Comparison of ENCODE assay signal across 1 cellular context in genomic region chr11:65857500-65858353, GRCh38.
A peak's percentile ranks its signal among the peaks of the same experiment; 100 is the strongest.
TF ChIP-seq lines count a peak whose summit lies in the region.

Gene CFL1, minus strand, starts transcription at chr11:65858180. Its CDS starts 81 bp downstream, at chr11:65858099.

TF ChIP-seq in HepG2, 621 proteins besides CTCF, POLR2A, EP300 and RAD21 (continued from another document and continues in another):
- TF ChIP-seq JUND (CRISPR knock-in tag; IDR thresholded peaks at IDR 0.05) (no peak), TAF15 (IDR thresholded peaks at IDR 0.05; ENCODE audit: low read depth, low read length, poor library complexity, severe bottlenecking) (peak; percentile 84), THAP8 (CRISPR knock-in tag; IDR thresholded peaks at IDR 0.05; ENCODE audit: borderline replicate concordance) (no peak), KAT7 (CRISPR knock-in tag; IDR thresholded peaks at IDR 0.05; ENCODE audit: borderline replicate concordance) (peak; percentile 4; the same call in 1 of the 2 replicates), BATF2 (CRISPR knock-in tag; IDR thresholded peaks at IDR 0.05) (no peak), SP5 (CRISPR knock-in tag; IDR thresholded peaks at IDR 0.05; ENCODE audit: borderline replicate concordance, low read depth) (peak; percentile 45; the same call in 1 of the 2 replicates), ZNF430 (CRISPR knock-in tag; IDR thresholded peaks at IDR 0.05) (peak; percentile 15; the same call in 1 of the 2 replicates), MED1 (CRISPR knock-in tag; IDR thresholded peaks at IDR 0.05) (peak; percentile 52; the same call in 1 of the 2 replicates), NFATC3 (CRISPR knock-in tag; IDR thresholded peaks at IDR 0.05) (no peak), ZNF558 (CRISPR knock-in tag; IDR thresholded peaks at IDR 0.05; ENCODE audit: borderline replicate concordance) (no peak), ZNF18 (CRISPR knock-in tag; IDR thresholded peaks at IDR 0.05; ENCODE audit: insufficient replicate concordance) (peak; percentile 46), NCOA1 (CRISPR knock-in tag; IDR thresholded peaks at IDR 0.05) (no peak), PHF8 (CRISPR knock-in tag; IDR thresholded peaks at IDR 0.05) (peak; percentile 82), HMGXB4 (CRISPR knock-in tag; IDR thresholded peaks at IDR 0.05; ENCODE audit: borderline replicate concordance in 1 of 2, low read depth in 1 of 2) (peak; percentile 46 to 62; a peak in 2 of 4 replicates), ZBTB14 (CRISPR knock-in tag; IDR thresholded peaks at IDR 0.05) (peak; percentile 70; the same call in 1 of the 2 replicates), SIN3A (IDR thresholded peaks at IDR 0.05; ENCODE audit: borderline replicate concordance, low read depth, low read length) (peak; percentile 85; the same call in 1 of the 2 replicates), ARID2 (CRISPR knock-in tag; IDR thresholded peaks at IDR 0.05; ENCODE audit: borderline replicate concordance) (no peak), ZBTB26 (CRISPR knock-in tag; IDR thresholded peaks at IDR 0.05; ENCODE audit: borderline replicate concordance) (no peak), ZNF782 (CRISPR knock-in tag; IDR thresholded peaks at IDR 0.05; ENCODE audit: borderline replicate concordance) (no peak), ZSCAN22 (CRISPR knock-in tag; IDR thresholded peaks at IDR 0.05) (no peak), ZNF891 (CRISPR knock-in tag; IDR thresholded peaks at IDR 0.05) (peak; percentile 82; the same call in 1 of the 2 replicates), ZNF280B (CRISPR knock-in tag; IDR thresholded peaks at IDR 0.05; ENCODE audit: borderline replicate concordance) (no peak), AFF4 (CRISPR knock-in tag; IDR thresholded peaks at IDR 0.05) (no peak), ZNF547 (CRISPR knock-in tag; IDR thresholded peaks at IDR 0.05) (peak; percentile 52; the same call in 1 of the 2 replicates), WIZ (CRISPR knock-in tag; IDR thresholded peaks at IDR 0.05) (no peak), ZNF660 (CRISPR knock-in tag; IDR thresholded peaks at IDR 0.05; ENCODE audit: borderline replicate concordance, low read depth) (no peak), EHMT2 (IDR thresholded peaks at IDR 0.05; ENCODE audit: borderline replicate concordance, low read depth, low read length) (no peak), KAT2B (IDR thresholded peaks at IDR 0.05; ENCODE audit: borderline replicate concordance, low read depth, low read length) (no peak), ZNF337 (CRISPR knock-in tag; IDR thresholded peaks at IDR 0.05; ENCODE audit: borderline replicate concordance, low read depth) (no peak), ZSCAN21 (CRISPR knock-in tag; IDR thresholded peaks at IDR 0.05; ENCODE audit: borderline replicate concordance) (peak; percentile 32; the same call in 1 of the 2 replicates), PAWR (CRISPR knock-in tag; IDR thresholded peaks at IDR 0.05; ENCODE audit: borderline replicate concordance) (no peak), HNRNPH1 (optimal IDR thresholded peaks at IDR 0.05; ENCODE audit: low read depth, low read length) (no peak), SALL2 (CRISPR knock-in tag; IDR thresholded peaks at IDR 0.05) (peak; percentile 27; the same call in 1 of the 2 replicates), MTF1 (CRISPR knock-in tag; IDR thresholded peaks at IDR 0.05) (no peak), CENPX (CRISPR knock-in tag; IDR thresholded peaks at IDR 0.05) (no peak), SMARCC2 (IDR thresholded peaks at IDR 0.05) (no peak), ZNF577 (CRISPR knock-in tag; IDR thresholded peaks at IDR 0.05; ENCODE audit: borderline replicate concordance, low read depth) (no peak), ZNF678 (CRISPR knock-in tag; IDR thresholded peaks at IDR 0.05) (no peak), NRL (CRISPR knock-in tag; IDR thresholded peaks at IDR 0.05; ENCODE audit: borderline replicate concordance) (no peak), ZNF609 (CRISPR knock-in tag; IDR thresholded peaks at IDR 0.05; ENCODE audit: borderline replicate concordance) (peak; percentile 41; the same call in 1 of the 2 replicates), MAFK (conservative IDR thresholded peaks at IDR 0.05 in 1 of 2, IDR thresholded peaks at IDR 0.05 in 1 of 2; ENCODE audit: low read length in 2 of 2) (no peak), GATAD2A (CRISPR knock-in tag; IDR thresholded peaks at IDR 0.05) (peak; percentile 43; the same call in 1 of the 2 replicates), HMG20B (CRISPR knock-in tag; conservative IDR thresholded peaks at IDR 0.05) (0 out of 2 replicates have a peak, but pooled peaks have one; percentile 23), ZNF10 (CRISPR knock-in tag; IDR thresholded peaks at IDR 0.05; ENCODE audit: borderline replicate concordance, low read depth) (no peak), CHD2 (IDR thresholded peaks at IDR 0.05; ENCODE audit: low read depth, low read length) (no peak; the same call in 1 of the 2 replicates)
